In genomic region chr16:85969591-85969990, GRCh38 we compare ENCODE assay signal across 17 cellular contexts.
DNase-seq lines count a peak whose midpoint lies in the region; ATAC-seq and TF ChIP-seq lines count a peak whose summit lies in the region.
"Had no signal": no experiment of that assay in that cellular context is flagged by ENCODE, and none has a peak within 500 bp of the region (broad histone marks: within the 10 kb centered on the region; RNA-seq: fewer than 3 reads in every experiment).

No MANE protein-coding gene starts in this region.

- H3K36me3 ChIP-seq in SJCRH30 = no peaks in the 10 kb centered on the region
- no peaks in the 10 kb centered on the region for H3K36me3 ChIP-seq in testis (ENCODE audit: low read depth, missing control alignments)

- intact Hi-C loops in testis (cut with DNase I; ENCODE audit: low total_unique reads) = no loop called here

- peaks cover 3% of the 10 kb centered on the region in 2 donors for H3K9me3 Mint-ChIP-seq in activated T-cell treated with anti-CD3 and anti-CD28 coated beads, Interleukin-2, amount 50 U/mL, for 72 hours
- H3K9me3 Mint-ChIP-seq in memory B cell = peaks cover 3% of the 10 kb centered on the region

- no peak for DNase-seq in activated T-cell treated with anti-CD3 and anti-CD28 coated beads, Interleukin-2, amount 50 U/mL, for 72 hours
- DNase-seq in activated T-cell treated with anti-CD3 and anti-CD28 coated beads for 4 hours (no peak), RPMI7951 (ENCODE audit: low read depth) (peak; percentile 43), memory B cell (ENCODE audit: low spot score in 2 of 2) (no peak), SJCRH30 (no peak), testis (no peak), HT-29 (ENCODE audit: low spot score) (no peak)
- no peak for DNase-seq in central memory CD4-positive, alpha-beta T cell
- DNase-seq: activated CD4-positive, alpha-beta T cell treated with anti-CD3 and anti-CD28 coated beads, Interleukin-2, amount 50 U/mL, for 48 hours; activated effector memory CD4-positive, alpha-beta T cell treated with anti-CD3 and anti-CD28 coated beads, Interleukin-2, amount 50 U/mL, for 16 hours; dorsolateral prefrontal cortex; GOT3; hypothalamus; naive B cell; psoas muscle had no signal

- no peak overlapping the region for H3K4me3 ChIP-seq in SJCRH30
- H3K4me3 ChIP-seq in testis = no peak overlapping the region
- H3K4me3 ChIP-seq: dorsolateral prefrontal cortex, psoas muscle had no signal

- H3K4me1 Mint-ChIP-seq in activated T-cell treated with anti-CD3 and anti-CD28 coated beads, Interleukin-2, amount 50 U/mL, for 72 hours (ENCODE audit: low read depth) = peaks cover 38% of the 10 kb centered on the region
- H3K4me1 Mint-ChIP-seq in memory B cell = peaks cover 47% of the 10 kb centered on the region
- H3K4me1 Mint-ChIP-seq: brain had no signal

- peak overlapping the region; percentile 1 to 13 for H3K4me3 Mint-ChIP-seq in activated T-cell treated with anti-CD3 and anti-CD28 coated beads, Interleukin-2, amount 50 U/mL, for 72 hours
- peak overlapping the region; percentile 49 for H3K4me3 Mint-ChIP-seq in memory B cell
- H3K4me3 Mint-ChIP-seq: brain had no signal

- H3K27ac Mint-ChIP-seq in activated T-cell treated with anti-CD3 and anti-CD28 coated beads, Interleukin-2, amount 50 U/mL, for 72 hours = no peak overlapping the region
- no peak overlapping the region for H3K27ac Mint-ChIP-seq in memory B cell
- H3K27ac Mint-ChIP-seq: brain had no signal

- peaks cover 3% of the 10 kb centered on the region in 2 donors for H3K36me3 Mint-ChIP-seq in activated T-cell treated with anti-CD3 and anti-CD28 coated beads, Interleukin-2, amount 50 U/mL, for 72 hours (ENCODE audit: insufficient read depth in 2 of 2)
- H3K36me3 Mint-ChIP-seq in memory B cell = no peaks in the 10 kb centered on the region
- H3K36me3 Mint-ChIP-seq: brain, naive B cell had no signal

- no peak for ATAC-seq in activated T-cell treated with anti-CD3 and anti-CD28 coated beads, Interleukin-2, amount 50 U/mL, for 72 hours (replicated peaks in 1 of 2)
- ATAC-seq in memory B cell (ENCODE audit: low read depth) = no peak
- ATAC-seq: HepG2, psoas muscle had no signal

- TF ChIP-seq CTCF in testis (IDR thresholded peaks at IDR 0.05) = no peak

- H3K27me3 ChIP-seq in SJCRH30 = no peaks in the 10 kb centered on the region
- H3K27me3 ChIP-seq in testis = no peaks in the 10 kb centered on the region

- H3K9me3 ChIP-seq in SJCRH30 (replicated peaks) (no peaks in the 10 kb centered on the region), testis (no peaks in the 10 kb centered on the region)
- H3K9me3 ChIP-seq: psoas muscle had no signal

- peaks cover 32% of the 10 kb centered on the region for H3K27me3 Mint-ChIP-seq in activated T-cell treated with anti-CD3 and anti-CD28 coated beads, Interleukin-2, amount 50 U/mL, for 72 hours (ENCODE audit: low read depth)
- no peaks in the 10 kb centered on the region for H3K27me3 Mint-ChIP-seq in memory B cell
- H3K27me3 Mint-ChIP-seq: naive B cell had no signal

- 46 to 52% methylated on average over 9 of the region's 9 CpGs for WGBS in testis, 2 donors

- TF ChIP-seq POLR2A in testis (IDR thresholded peaks at IDR 0.05) = no peak

- H3K27ac ChIP-seq in SJCRH30 = no peak overlapping the region
- no peak overlapping the region for H3K27ac ChIP-seq in testis
- H3K27ac ChIP-seq: dorsolateral prefrontal cortex, psoas muscle had no signal

- H3K4me1 ChIP-seq in SJCRH30 = no peaks in the 10 kb centered on the region
- peaks cover 8% of the 10 kb centered on the region for H3K4me1 ChIP-seq in testis
- H3K4me1 ChIP-seq: psoas muscle had no signal
